ENCODE assay signal across 2 cellular contexts in the genomic region with DNA sequence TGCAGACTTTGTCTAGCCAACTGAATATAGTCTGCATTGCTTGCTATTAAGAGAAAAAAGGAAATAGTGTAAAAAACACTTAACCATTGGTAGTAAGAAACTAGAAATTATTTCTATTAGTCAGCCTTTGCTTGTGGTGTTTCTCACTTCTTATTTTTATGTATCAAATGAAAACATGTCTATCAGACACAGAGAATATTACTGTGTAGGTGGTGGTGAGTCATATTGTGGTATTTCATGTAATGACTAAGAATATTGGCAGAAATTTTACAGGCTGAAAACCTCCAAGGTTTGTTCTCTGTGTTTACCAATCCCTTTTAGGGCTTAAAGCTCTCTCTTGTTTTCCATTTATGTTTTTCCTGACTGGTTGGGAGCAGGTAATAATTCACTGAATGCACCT.
TF ChIP-seq lines count a peak whose summit lies in the region.

No MANE protein-coding gene starts in this region.

TF ChIP-seq in Ishikawa, 13 proteins besides CTCF, POLR2A, EP300 and RAD21 (continued from another document):
- TF ChIP-seq, protein P1, sequence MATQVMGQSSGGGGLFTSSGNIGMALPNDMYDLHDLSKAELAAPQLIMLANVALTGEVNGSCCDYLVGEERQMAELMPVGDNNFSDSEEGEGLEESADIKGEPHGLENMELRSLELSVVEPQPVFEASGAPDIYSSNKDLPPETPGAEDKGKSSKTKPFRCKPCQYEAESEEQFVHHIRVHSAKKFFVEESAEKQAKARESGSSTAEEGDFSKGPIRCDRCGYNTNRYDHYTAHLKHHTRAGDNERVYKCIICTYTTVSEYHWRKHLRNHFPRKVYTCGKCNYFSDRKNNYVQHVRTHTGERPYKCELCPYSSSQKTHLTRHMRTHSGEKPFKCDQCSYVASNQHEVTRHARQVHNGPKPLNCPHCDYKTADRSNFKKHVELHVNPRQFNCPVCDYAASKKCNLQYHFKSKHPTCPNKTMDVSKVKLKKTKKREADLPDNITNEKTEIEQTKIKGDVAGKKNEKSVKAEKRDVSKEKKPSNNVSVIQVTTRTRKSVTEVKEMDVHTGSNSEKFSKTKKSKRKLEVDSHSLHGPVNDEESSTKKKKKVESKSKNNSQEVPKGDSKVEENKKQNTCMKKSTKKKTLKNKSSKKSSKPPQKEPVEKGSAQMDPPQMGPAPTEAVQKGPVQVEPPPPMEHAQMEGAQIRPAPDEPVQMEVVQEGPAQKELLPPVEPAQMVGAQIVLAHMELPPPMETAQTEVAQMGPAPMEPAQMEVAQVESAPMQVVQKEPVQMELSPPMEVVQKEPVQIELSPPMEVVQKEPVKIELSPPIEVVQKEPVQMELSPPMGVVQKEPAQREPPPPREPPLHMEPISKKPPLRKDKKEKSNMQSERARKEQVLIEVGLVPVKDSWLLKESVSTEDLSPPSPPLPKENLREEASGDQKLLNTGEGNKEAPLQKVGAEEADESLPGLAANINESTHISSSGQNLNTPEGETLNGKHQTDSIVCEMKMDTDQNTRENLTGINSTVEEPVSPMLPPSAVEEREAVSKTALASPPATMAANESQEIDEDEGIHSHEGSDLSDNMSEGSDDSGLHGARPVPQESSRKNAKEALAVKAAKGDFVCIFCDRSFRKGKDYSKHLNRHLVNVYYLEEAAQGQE (IDR thresholded peaks at IDR 0.05; ENCODE audit: low read depth): no peak
- no peak for TF ChIP-seq CEBPB (IDR thresholded peaks at IDR 0.05)
- peak; percentile 32; the same call in 1 of the 2 replicates for TF ChIP-seq TEAD4 (IDR thresholded peaks at IDR 0.05)
- TF ChIP-seq TCF12 (IDR thresholded peaks at IDR 0.05; ENCODE audit: low read depth): no peak
- no peak for TF ChIP-seq TAF1 (IDR thresholded peaks at IDR 0.05; ENCODE audit: low read depth)
TF ChIP-seq in Ishikawa: peak in this region for 3.

TF ChIP-seq in GM12878, 131 proteins besides CTCF, POLR2A, EP300 and RAD21 (continued from another document and continues in another):
- TF ChIP-seq, protein P2, sequence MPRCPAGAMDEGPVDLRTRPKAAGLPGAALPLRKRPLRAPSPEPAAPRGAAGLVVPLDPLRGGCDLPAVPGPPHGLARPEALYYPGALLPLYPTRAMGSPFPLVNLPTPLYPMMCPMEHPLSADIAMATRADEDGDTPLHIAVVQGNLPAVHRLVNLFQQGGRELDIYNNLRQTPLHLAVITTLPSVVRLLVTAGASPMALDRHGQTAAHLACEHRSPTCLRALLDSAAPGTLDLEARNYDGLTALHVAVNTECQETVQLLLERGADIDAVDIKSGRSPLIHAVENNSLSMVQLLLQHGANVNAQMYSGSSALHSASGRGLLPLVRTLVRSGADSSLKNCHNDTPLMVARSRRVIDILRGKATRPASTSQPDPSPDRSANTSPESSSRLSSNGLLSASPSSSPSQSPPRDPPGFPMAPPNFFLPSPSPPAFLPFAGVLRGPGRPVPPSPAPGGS (IDR thresholded peaks at IDR 0.05; ENCODE audit: borderline replicate concordance, insufficient read depth, low read depth, low read length, poor library complexity, severe bottlenecking): peak; percentile 89
- TF ChIP-seq GABPA (IDR thresholded peaks at IDR 0.05; ENCODE audit: low read depth) (peak; percentile 65), SUZ12 (IDR thresholded peaks at IDR 0.05; ENCODE audit: unreplicated experiment) (no peak), SIX5 (IDR thresholded peaks at IDR 0.05; ENCODE audit: low read depth, low read length, severe bottlenecking) (no peak), PAX8 (IDR thresholded peaks at IDR 0.05) (no peak), TARDBP (IDR thresholded peaks at IDR 0.05; ENCODE audit: borderline replicate concordance) (no peak), ETV6 (conservative IDR thresholded peaks at IDR 0.05 in 1 of 2, IDR thresholded peaks at IDR 0.05 in 1 of 2; ENCODE audit: borderline replicate concordance in 1 of 2, low read depth in 1 of 2) (0 out of 4 replicates have a peak, but pooled peaks of 1 of the 2 experiments have one; percentile 56), ZNF622 (IDR thresholded peaks at IDR 0.05) (no peak), ZBED1 (IDR thresholded peaks at IDR 0.05; ENCODE audit: borderline replicate concordance) (peak; percentile 61; the same call in 1 of the 2 replicates), KDM1A (IDR thresholded peaks at IDR 0.05; ENCODE audit: borderline replicate concordance) (no peak), NR2C1 (IDR thresholded peaks at IDR 0.05) (no peak), IKZF1 (conservative IDR thresholded peaks at IDR 0.05) (peak; percentile 67), RBBP5 (conservative IDR thresholded peaks at IDR 0.05) (no peak), POU2F2 (IDR thresholded peaks at IDR 0.05; ENCODE audit: borderline replicate concordance, low read depth, low read length) (peak; percentile 51; the same call in 1 of the 3 replicates), SMARCA5 (IDR thresholded peaks at IDR 0.05) (no peak), CHD1 (IDR thresholded peaks at IDR 0.05; ENCODE audit: low read depth, low read length) (no peak), RELA (IDR thresholded peaks at IDR 0.05; ENCODE audit: borderline replicate concordance, partially characterized antibody) (no peak), CHD4 (IDR thresholded peaks at IDR 0.05) (no peak), EGR1 (IDR thresholded peaks at IDR 0.05; ENCODE audit: borderline replicate concordance in 1 of 2, low read depth in 2 of 2, low read length in 2 of 2) (no peak), CBFB (IDR thresholded peaks at IDR 0.05; ENCODE audit: low read depth) (peak; percentile 77)
- TF ChIP-seq, protein P3, sequence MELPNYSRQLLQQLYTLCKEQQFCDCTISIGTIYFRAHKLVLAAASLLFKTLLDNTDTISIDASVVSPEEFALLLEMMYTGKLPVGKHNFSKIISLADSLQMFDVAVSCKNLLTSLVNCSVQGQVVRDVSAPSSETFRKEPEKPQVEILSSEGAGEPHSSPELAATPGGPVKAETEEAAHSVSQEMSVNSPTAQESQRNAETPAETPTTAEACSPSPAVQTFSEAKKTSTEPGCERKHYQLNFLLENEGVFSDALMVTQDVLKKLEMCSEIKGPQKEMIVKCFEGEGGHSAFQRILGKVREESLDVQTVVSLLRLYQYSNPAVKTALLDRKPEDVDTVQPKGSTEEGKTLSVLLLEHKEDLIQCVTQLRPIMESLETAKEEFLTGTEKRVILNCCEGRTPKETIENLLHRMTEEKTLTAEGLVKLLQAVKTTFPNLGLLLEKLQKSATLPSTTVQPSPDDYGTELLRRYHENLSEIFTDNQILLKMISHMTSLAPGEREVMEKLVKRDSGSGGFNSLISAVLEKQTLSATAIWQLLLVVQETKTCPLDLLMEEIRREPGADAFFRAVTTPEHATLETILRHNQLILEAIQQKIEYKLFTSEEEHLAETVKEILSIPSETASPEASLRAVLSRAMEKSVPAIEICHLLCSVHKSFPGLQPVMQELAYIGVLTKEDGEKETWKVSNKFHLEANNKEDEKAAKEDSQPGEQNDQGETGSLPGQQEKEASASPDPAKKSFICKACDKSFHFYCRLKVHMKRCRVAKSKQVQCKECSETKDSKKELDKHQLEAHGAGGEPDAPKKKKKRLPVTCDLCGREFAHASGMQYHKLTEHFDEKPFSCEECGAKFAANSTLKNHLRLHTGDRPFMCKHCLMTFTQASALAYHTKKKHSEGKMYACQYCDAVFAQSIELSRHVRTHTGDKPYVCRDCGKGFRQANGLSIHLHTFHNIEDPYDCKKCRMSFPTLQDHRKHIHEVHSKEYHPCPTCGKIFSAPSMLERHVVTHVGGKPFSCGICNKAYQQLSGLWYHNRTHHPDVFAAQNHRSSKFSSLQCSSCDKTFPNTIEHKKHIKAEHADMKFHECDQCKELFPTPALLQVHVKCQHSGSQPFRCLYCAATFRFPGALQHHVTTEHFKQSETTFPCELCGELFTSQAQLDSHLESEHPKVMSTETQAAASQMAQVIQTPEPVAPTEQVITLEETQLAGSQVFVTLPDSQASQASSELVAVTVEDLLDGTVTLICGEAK (IDR thresholded peaks at IDR 0.05; ENCODE audit: borderline replicate concordance): no peak
- TF ChIP-seq, protein P4, sequence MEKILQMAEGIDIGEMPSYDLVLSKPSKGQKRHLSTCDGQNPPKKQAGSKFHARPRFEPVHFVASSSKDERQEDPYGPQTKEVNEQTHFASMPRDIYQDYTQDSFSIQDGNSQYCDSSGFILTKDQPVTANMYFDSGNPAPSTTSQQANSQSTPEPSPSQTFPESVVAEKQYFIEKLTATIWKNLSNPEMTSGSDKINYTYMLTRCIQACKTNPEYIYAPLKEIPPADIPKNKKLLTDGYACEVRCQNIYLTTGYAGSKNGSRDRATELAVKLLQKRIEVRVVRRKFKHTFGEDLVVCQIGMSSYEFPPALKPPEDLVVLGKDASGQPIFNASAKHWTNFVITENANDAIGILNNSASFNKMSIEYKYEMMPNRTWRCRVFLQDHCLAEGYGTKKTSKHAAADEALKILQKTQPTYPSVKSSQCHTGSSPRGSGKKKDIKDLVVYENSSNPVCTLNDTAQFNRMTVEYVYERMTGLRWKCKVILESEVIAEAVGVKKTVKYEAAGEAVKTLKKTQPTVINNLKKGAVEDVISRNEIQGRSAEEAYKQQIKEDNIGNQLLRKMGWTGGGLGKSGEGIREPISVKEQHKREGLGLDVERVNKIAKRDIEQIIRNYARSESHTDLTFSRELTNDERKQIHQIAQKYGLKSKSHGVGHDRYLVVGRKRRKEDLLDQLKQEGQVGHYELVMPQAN (conservative IDR thresholded peaks at IDR 0.05): no peak
- TF ChIP-seq, protein P5, sequence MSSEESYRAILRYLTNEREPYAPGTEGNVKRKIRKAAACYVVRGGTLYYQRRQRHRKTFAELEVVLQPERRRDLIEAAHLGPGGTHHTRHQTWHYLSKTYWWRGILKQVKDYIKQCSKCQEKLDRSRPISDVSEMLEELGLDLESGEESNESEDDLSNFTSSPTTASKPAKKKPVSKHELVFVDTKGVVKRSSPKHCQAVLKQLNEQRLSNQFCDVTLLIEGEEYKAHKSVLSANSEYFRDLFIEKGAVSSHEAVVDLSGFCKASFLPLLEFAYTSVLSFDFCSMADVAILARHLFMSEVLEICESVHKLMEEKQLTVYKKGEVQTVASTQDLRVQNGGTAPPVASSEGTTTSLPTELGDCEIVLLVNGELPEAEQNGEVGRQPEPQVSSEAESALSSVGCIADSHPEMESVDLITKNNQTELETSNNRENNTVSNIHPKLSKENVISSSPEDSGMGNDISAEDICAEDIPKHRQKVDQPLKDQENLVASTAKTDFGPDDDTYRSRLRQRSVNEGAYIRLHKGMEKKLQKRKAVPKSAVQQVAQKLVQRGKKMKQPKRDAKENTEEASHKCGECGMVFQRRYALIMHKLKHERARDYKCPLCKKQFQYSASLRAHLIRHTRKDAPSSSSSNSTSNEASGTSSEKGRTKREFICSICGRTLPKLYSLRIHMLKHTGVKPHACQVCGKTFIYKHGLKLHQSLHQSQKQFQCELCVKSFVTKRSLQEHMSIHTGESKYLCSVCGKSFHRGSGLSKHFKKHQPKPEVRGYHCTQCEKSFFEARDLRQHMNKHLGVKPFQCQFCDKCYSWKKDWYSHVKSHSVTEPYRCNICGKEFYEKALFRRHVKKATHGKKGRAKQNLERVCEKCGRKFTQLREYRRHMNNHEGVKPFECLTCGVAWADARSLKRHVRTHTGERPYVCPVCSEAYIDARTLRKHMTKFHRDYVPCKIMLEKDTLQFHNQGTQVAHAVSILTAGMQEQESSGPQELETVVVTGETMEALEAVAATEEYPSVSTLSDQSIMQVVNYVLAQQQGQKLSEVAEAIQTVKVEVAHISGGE (CRISPR knock-in tag; IDR thresholded peaks at IDR 0.05): no peak
- TF ChIP-seq, protein P6, sequence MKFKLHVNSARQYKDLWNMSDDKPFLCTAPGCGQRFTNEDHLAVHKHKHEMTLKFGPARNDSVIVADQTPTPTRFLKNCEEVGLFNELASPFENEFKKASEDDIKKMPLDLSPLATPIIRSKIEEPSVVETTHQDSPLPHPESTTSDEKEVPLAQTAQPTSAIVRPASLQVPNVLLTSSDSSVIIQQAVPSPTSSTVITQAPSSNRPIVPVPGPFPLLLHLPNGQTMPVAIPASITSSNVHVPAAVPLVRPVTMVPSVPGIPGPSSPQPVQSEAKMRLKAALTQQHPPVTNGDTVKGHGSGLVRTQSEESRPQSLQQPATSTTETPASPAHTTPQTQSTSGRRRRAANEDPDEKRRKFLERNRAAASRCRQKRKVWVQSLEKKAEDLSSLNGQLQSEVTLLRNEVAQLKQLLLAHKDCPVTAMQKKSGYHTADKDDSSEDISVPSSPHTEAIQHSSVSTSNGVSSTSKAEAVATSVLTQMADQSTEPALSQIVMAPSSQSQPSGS (IDR thresholded peaks at IDR 0.05; ENCODE audit: low read length): peak; percentile 98
- TF ChIP-seq, protein P7, sequence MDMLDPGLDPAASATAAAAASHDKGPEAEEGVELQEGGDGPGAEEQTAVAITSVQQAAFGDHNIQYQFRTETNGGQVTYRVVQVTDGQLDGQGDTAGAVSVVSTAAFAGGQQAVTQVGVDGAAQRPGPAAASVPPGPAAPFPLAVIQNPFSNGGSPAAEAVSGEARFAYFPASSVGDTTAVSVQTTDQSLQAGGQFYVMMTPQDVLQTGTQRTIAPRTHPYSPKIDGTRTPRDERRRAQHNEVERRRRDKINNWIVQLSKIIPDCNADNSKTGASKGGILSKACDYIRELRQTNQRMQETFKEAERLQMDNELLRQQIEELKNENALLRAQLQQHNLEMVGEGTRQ (IDR thresholded peaks at IDR 0.05; ENCODE audit: borderline replicate concordance, low read depth, low read length): no peak
- TF ChIP-seq, protein P8, sequence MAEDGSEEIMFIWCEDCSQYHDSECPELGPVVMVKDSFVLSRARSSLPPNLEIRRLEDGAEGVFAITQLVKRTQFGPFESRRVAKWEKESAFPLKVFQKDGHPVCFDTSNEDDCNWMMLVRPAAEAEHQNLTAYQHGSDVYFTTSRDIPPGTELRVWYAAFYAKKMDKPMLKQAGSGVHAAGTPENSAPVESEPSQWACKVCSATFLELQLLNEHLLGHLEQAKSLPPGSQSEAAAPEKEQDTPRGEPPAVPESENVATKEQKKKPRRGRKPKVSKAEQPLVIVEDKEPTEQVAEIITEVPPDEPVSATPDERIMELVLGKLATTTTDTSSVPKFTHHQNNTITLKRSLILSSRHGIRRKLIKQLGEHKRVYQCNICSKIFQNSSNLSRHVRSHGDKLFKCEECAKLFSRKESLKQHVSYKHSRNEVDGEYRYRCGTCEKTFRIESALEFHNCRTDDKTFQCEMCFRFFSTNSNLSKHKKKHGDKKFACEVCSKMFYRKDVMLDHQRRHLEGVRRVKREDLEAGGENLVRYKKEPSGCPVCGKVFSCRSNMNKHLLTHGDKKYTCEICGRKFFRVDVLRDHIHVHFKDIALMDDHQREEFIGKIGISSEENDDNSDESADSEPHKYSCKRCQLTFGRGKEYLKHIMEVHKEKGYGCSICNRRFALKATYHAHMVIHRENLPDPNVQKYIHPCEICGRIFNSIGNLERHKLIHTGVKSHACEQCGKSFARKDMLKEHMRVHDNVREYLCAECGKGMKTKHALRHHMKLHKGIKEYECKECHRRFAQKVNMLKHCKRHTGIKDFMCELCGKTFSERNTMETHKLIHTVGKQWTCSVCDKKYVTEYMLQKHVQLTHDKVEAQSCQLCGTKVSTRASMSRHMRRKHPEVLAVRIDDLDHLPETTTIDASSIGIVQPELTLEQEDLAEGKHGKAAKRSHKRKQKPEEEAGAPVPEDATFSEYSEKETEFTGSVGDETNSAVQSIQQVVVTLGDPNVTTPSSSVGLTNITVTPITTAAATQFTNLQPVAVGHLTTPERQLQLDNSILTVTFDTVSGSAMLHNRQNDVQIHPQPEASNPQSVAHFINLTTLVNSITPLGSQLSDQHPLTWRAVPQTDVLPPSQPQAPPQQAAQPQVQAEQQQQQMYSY (CRISPR knock-in tag; IDR thresholded peaks at IDR 0.05): no peak
- TF ChIP-seq, protein P9, sequence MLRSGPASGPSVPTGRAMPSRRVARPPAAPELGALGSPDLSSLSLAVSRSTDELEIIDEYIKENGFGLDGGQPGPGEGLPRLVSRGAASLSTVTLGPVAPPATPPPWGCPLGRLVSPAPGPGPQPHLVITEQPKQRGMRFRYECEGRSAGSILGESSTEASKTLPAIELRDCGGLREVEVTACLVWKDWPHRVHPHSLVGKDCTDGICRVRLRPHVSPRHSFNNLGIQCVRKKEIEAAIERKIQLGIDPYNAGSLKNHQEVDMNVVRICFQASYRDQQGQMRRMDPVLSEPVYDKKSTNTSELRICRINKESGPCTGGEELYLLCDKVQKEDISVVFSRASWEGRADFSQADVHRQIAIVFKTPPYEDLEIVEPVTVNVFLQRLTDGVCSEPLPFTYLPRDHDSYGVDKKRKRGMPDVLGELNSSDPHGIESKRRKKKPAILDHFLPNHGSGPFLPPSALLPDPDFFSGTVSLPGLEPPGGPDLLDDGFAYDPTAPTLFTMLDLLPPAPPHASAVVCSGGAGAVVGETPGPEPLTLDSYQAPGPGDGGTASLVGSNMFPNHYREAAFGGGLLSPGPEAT (IDR thresholded peaks at IDR 0.05; ENCODE audit: low read depth): peak; percentile 45; the same call in 1 of the 2 replicates
